ENCODE assay signal across 27 cellular contexts in genomic region chr1:39699419-39699818, GRCh38. TPM values are rescaled to one million over a fixed set of nuclear protein-coding genes. Genes with fewer than 3 reads are reported as not detected.
"Had no signal": no experiment of that assay in that cellular context is flagged by ENCODE, and none has a peak within 500 bp of the region (broad histone marks: within the 10 kb centered on the region; RNA-seq: fewer than 3 reads in every experiment).

No MANE protein-coding gene starts in this region.

- H3K4me1 ChIP-seq: adrenal gland, ascending aorta, foreskin keratinocyte, upper lobe of right lung had no signal

- H3K27ac ChIP-seq: adrenal gland, ascending aorta, dorsolateral prefrontal cortex, foreskin keratinocyte, upper lobe of right lung had no signal

- H3K9me3 ChIP-seq: adrenal gland, ascending aorta, pancreas, upper lobe of right lung had no signal

- H3K36me3 ChIP-seq: adrenal gland, ascending aorta, pancreas, upper lobe of right lung had no signal

- H3K36me3 Mint-ChIP-seq: activated CD4-positive, alpha-beta memory T cell treated with anti-CD3 and anti-CD28 coated beads for 36 hours; activated naive CD8-positive, alpha-beta T cell; mesothelial cell of epicardium; naive thymus-derived CD8-positive, alpha-beta T cell had no signal

- H3K4me3 ChIP-seq: adrenal gland, ascending aorta, dorsolateral prefrontal cortex, pancreas, upper lobe of right lung had no signal

- DNase-seq: activated CD4-positive, alpha-beta memory T cell treated with anti-CD3 and anti-CD28 coated beads for 36 hours; activated CD4-positive, alpha-beta T cell treated with anti-CD3 and anti-CD28 coated beads for 48 hours; activated CD4-positive, CD25-positive, alpha-beta regulatory T cell; activated gamma-delta T cell treated with Interleukin-2 at 50 U/mL for 16 hours; adrenal gland; dorsolateral prefrontal cortex; effector memory CD8-positive, alpha-beta T cell; foreskin keratinocyte; hippocampal formation; left ventricle myocardium superior; mammary epithelial cell; naive thymus-derived CD8-positive, alpha-beta T cell; pancreas; right cardiac atrium; stimulated activated CD4-positive, alpha-beta T cell treated with anti-CD3 and anti-CD28 coated beads, Interleukin-4, amount 100 ng/mL, for 4 hours; stimulated activated naive CD8-positive, alpha-beta T cell treated with anti-CD3 and anti-CD28 coated beads, Interleukin-15, Interleukin-2, amounts not matched to agents 100 U/mL and 50 U/mL, for 24 hours; T1000; upper lobe of right lung had no signal

- H3K9me3 Mint-ChIP-seq: activated CD4-positive, alpha-beta memory T cell treated with anti-CD3 and anti-CD28 coated beads for 36 hours; activated T-helper 1 cell treated with anti-CD3 and anti-CD28 coated beads, Interleukin-12 subunit alpha, Interleukin-12 subunit beta, Interleukin-2, Interleukin-4 antibody, amounts not matched to agents 30 ng/mL and 10 ng/mL and 1 ng/mL, durations not matched to agents 14 hours and 24 hours and 36 hours; central memory CD8-positive, alpha-beta T cell; effector memory CD8-positive, alpha-beta T cell; naive thymus-derived CD8-positive, alpha-beta T cell; T-helper 1 cell treated with Interleukin-12 subunit alpha and Interleukin-12 subunit beta and Interleukin-4 antibody, amounts not matched to agents 30 μg/mL and 1 μg/mL, for 36 hours had no signal

- H3K4me1 Mint-ChIP-seq: central memory CD8-positive, alpha-beta T cell had no signal

- H3K27me3 ChIP-seq: ascending aorta, dorsolateral prefrontal cortex, pancreas, upper lobe of right lung had no signal

- H3K27ac Mint-ChIP-seq: activated CD4-positive, alpha-beta memory T cell treated with anti-CD3 and anti-CD28 coated beads for 36 hours; activated naive CD8-positive, alpha-beta T cell; activated T-helper 1 cell treated with anti-CD3 and anti-CD28 coated beads, Interleukin-12 subunit alpha, Interleukin-12 subunit beta, Interleukin-2, Interleukin-4 antibody, amounts not matched to agents 30 ng/mL and 10 ng/mL and 1 ng/mL, durations not matched to agents 14 hours and 24 hours and 36 hours; effector memory CD8-positive, alpha-beta T cell; mesothelial cell of epicardium; naive thymus-derived CD8-positive, alpha-beta T cell; T-helper 1 cell treated with Interleukin-12 subunit alpha and Interleukin-12 subunit beta and Interleukin-4 antibody, amounts not matched to agents 30 μg/mL and 1 μg/mL, for 36 hours had no signal

- H3K4me3 Mint-ChIP-seq: activated CD4-positive, alpha-beta memory T cell treated with anti-CD3 and anti-CD28 coated beads for 36 hours; activated naive CD8-positive, alpha-beta T cell; activated T-helper 1 cell treated with anti-CD3 and anti-CD28 coated beads, Interleukin-12 subunit alpha, Interleukin-12 subunit beta, Interleukin-2, Interleukin-4 antibody, amounts not matched to agents 30 ng/mL and 10 ng/mL and 1 ng/mL, durations not matched to agents 14 hours and 24 hours and 36 hours; central memory CD8-positive, alpha-beta T cell; effector memory CD8-positive, alpha-beta T cell; mesothelial cell of epicardium; naive thymus-derived CD8-positive, alpha-beta T cell; T-helper 1 cell treated with Interleukin-12 subunit alpha and Interleukin-12 subunit beta and Interleukin-4 antibody, amounts not matched to agents 30 μg/mL and 1 μg/mL, for 36 hours had no signal

RNA-seq across cellular contexts. Expression of gene HPCAL4, which starts 8.2 kb away (rescaled TPM):
- total RNA-seq: ascending aorta, foreskin keratinocyte, pulmonary artery endothelial cell, subcutaneous adipose tissue had no signal
- polyA plus RNA-seq: foreskin keratinocyte had no signal

RNA-seq across cellular contexts. Expression of gene NT5C1A, which starts 27.5 kb away (rescaled TPM):
- total RNA-seq: activated CD4-positive, alpha-beta memory T cell treated with anti-CD3 and anti-CD28 coated beads for 36 hours; ascending aorta; foreskin keratinocyte; mesothelial cell of epicardium; pulmonary artery endothelial cell; subcutaneous adipose tissue had no signal
- polyA plus RNA-seq: foreskin keratinocyte; mammary epithelial cell; naive thymus-derived CD8-positive, alpha-beta T cell; thymus had no signal

RNA-seq across cellular contexts. Expression of gene HEYL, which starts 60.0 kb away (rescaled TPM):
- total RNA-seq: foreskin keratinocyte, mammary epithelial cell, pulmonary artery endothelial cell had no signal
